ENCODE assay signal across 20 cellular contexts in genomic region chr16:53695070-53695469, GRCh38. TPM values are rescaled to one million over a fixed set of nuclear protein-coding genes. Genes with fewer than 3 reads are reported as not detected.
DNase-seq lines count a peak whose midpoint lies in the region; ATAC-seq, FAIRE-seq and TF ChIP-seq lines count a peak whose summit lies in the region.
"Had no signal": no experiment of that assay in that cellular context is flagged by ENCODE, and none has a peak within 500 bp of the region (broad histone marks: within the 10 kb centered on the region; RNA-seq: fewer than 3 reads in every experiment).

No MANE protein-coding gene starts in this region.

- FAIRE-seq in bronchial epithelial cell (lab: Jason Lieb, UNC), result no peak
- FAIRE-seq: GM12878 had no signal

- no peak overlapping the region for H4K91ac ChIP-seq in mesenchymal stem cell (ENCODE audit: low read length)

- H3K27me3 ChIP-seq in bronchial epithelial cell (ENCODE audit: control insufficient read depth, insufficient read depth, low read length) (no peaks in the 10 kb centered on the region), mesenchymal stem cell (ENCODE audit: control insufficient read depth in 1 of 2, insufficient read depth in 1 of 2, low read length in 2 of 2) (no peaks in the 10 kb centered on the region), right cardiac atrium (ENCODE audit: control insufficient read depth, insufficient read depth) (no peaks in the 10 kb centered on the region)
- H3K27me3 ChIP-seq: ovary, stomach, vagina had no signal

- no peak overlapping the region for H4K8ac ChIP-seq in mesenchymal stem cell (ENCODE audit: low read length)

- ATAC-seq in right cardiac atrium, result no peak
- ATAC-seq in HG03039 (IDR thresholded peaks at IDR 0.05; ENCODE audit: unreplicated experiment), result no peak
- no peak for ATAC-seq in GM18505 (IDR thresholded peaks at IDR 0.05; ENCODE audit: unreplicated experiment)
- ATAC-seq: activated CD8-positive, alpha-beta T cell treated with anti-CD3 and anti-CD28 coated beads, Interleukin-2, amount 10 ng/mL, durations not matched to agents 7 days and 5 days; GM12878 had no signal

- H2BK12ac ChIP-seq in mesenchymal stem cell (ENCODE audit: low read length in 2 of 2), result no peak overlapping the region

- H3K18ac ChIP-seq in mesenchymal stem cell (ENCODE audit: low read depth in 1 of 2, low read length in 2 of 2), result no peak overlapping the region

- intact Hi-C loops in right cardiac atrium (cut with DNase I), result no loop called here

- H2AK5ac ChIP-seq in mesenchymal stem cell (ENCODE audit: low read length, severe bottlenecking), result no peak overlapping the region

- WGBS in mesenchymal stem cell, result 100% methylated on average over 1 of the region's 1 CpG
- WGBS in right cardiac atrium, result 92% methylated on average over 1 of the region's 1 CpG

- no peak overlapping the region for H3K14ac ChIP-seq in mesenchymal stem cell (ENCODE audit: low read length in 2 of 2)

- H2AFZ ChIP-seq in mesenchymal stem cell (ENCODE audit: low read depth, low read length), result no peak overlapping the region

- peak overlapping the region; percentile 61 for H3K9ac ChIP-seq in mesenchymal stem cell (ENCODE audit: low read length)

- H2BK120ac ChIP-seq in mesenchymal stem cell (ENCODE audit: low read depth, low read length), result no peak overlapping the region

- no peak overlapping the region for H3K23ac ChIP-seq in mesenchymal stem cell (ENCODE audit: low read length in 2 of 2)

- H3K9me3 ChIP-seq in mesenchymal stem cell (ENCODE audit: control insufficient read depth, low read length) (no peaks in the 10 kb centered on the region), right cardiac atrium (ENCODE audit: control insufficient read depth, low read length) (no peaks in the 10 kb centered on the region)
- H3K9me3 ChIP-seq: ovary, stomach, vagina had no signal

- H3K4me2 ChIP-seq in mesenchymal stem cell (ENCODE audit: low read length, poor library complexity, severe bottlenecking), result no peak overlapping the region

- no peaks in the 10 kb centered on the region for H3K4me1 ChIP-seq in mesenchymal stem cell (ENCODE audit: control insufficient read depth, insufficient read depth, low read depth, low read length)
- H3K4me1 ChIP-seq in right cardiac atrium (ENCODE audit: control insufficient read depth, insufficient read depth, low read length), result no peaks in the 10 kb centered on the region
- H3K4me1 ChIP-seq: stomach, vagina had no signal

- peaks cover 1% of the 10 kb centered on the region for H3K36me3 ChIP-seq in bronchial epithelial cell (ENCODE audit: control insufficient read depth, insufficient read depth, low read length)
- H3K36me3 ChIP-seq in mesenchymal stem cell (ENCODE audit: control insufficient read depth in 1 of 2, insufficient read depth in 2 of 2, low read depth in 1 of 2, low read length in 2 of 2), result peaks cover 0 to 26% of the 10 kb centered on the region in 2 experiments
- H3K36me3 ChIP-seq: ovary had no signal

- no peaks in the 10 kb centered on the region for H3K79me1 ChIP-seq in mesenchymal stem cell (replicated peaks; ENCODE audit: low read length, poor library complexity, severe bottlenecking)

- TF ChIP-seq CTCF in bronchial epithelial cell (IDR thresholded peaks at IDR 0.05; ENCODE audit: insufficient read depth, low read length, severe bottlenecking), result no peak

- H3K27ac ChIP-seq in mesenchymal stem cell (ENCODE audit: low read length, poor library complexity, severe bottlenecking) (no peak overlapping the region), right cardiac atrium (ENCODE audit: low read length) (no peak overlapping the region)
- H3K27ac ChIP-seq: C4-2B, ovary, stomach, vagina had no signal

- no peak overlapping the region for H3K4ac ChIP-seq in mesenchymal stem cell (ENCODE audit: low read depth in 1 of 2, low read length in 2 of 2)

- peak; percentile 71 for DNase-seq in AG20443 (ENCODE audit: low spot score)
- DNase-seq in HT1080 (ENCODE audit: low read depth), result peak; percentile 77
- DNase-seq in bronchial epithelial cell (ENCODE audit: low read depth), result peak; percentile 48
- peak; percentile 36 for DNase-seq in mesenchymal stem cell
- DNase-seq in right cardiac atrium, result no peak
- no peak for DNase-seq in globus pallidus (ENCODE audit: low spot score)
- DNase-seq: activated CD8-positive, alpha-beta T cell treated with anti-CD3 and anti-CD28 coated beads, Interleukin-2, amount 10 ng/mL, durations not matched to agents 7 days and 5 days; DND-41; effector CD8-positive, alpha-beta T cell; islet precursor cell; NCI-H1694 treated with DMSO at 0.1 percent for 48 hours; NCI-H524 treated with DMSO at 0.1 percent for 48 hours; OCI-M1; ovary; stomach had no signal

- no peak for TF ChIP-seq POLR2A in GM18505 (IDR thresholded peaks at IDR 0.05; ENCODE audit: borderline replicate concordance, extremely low read depth, insufficient read depth, insufficient read length)

- H3K4me3 ChIP-seq in bronchial epithelial cell (ENCODE audit: low read depth, low read length) (no peak overlapping the region), mesenchymal stem cell (ENCODE audit: insufficient read depth in 1 of 2, low read depth in 1 of 2, low read length in 2 of 2) (no peak overlapping the region), right cardiac atrium (ENCODE audit: low read length) (no peak overlapping the region)
- H3K4me3 ChIP-seq: GM12878, ovary, stomach, vagina had no signal

- no peak overlapping the region for H2BK5ac ChIP-seq in mesenchymal stem cell (ENCODE audit: low read depth, low read length, poor library complexity, severe bottlenecking)

- no peak overlapping the region for H2BK15ac ChIP-seq in mesenchymal stem cell (ENCODE audit: low read depth, poor library complexity, severe bottlenecking)

RNA-seq across cellular contexts. Expression of gene RPGRIP1L, which starts 8.6 kb away (rescaled TPM):
- total RNA-seq in HT1080 (2014; rRNA removed; shearing (Covaris generic)), result 5.6 and 6.1 TPM in 2 replicates
- 7.9 and 8.5 TPM in 2 replicates for polyA plus RNA-seq in HT1080 (2015; cell fraction: cytosol; rRNA removed)
- 15.7 and 17.0 TPM in 2 replicates for polyA plus RNA-seq in HT1080 (2015; cell fraction: nucleus; rRNA removed)
- total RNA-seq in bronchial epithelial cell, result 2.9 and 3.8 TPM in 2 replicates
- polyA plus RNA-seq in mesenchymal stem cell (2013, experiment 1 of 2), result 10.6 TPM
- polyA plus RNA-seq in mesenchymal stem cell (2013, experiment 2 of 2), result 9.8 TPM
- 1 to 10 TPM; 1.9 to 3.5 (median 3.3) TPM for total RNA-seq in right cardiac atrium
- polyA plus RNA-seq in right cardiac atrium, result 1.3 TPM

RNA-seq across cellular contexts. Expression of gene FTO, which starts 8.9 kb away (rescaled TPM):
- total RNA-seq in HT1080 (2014; rRNA removed; shearing (Covaris generic)), result 34.8 and 46.7 TPM in 2 replicates
- 49.1 and 59.8 TPM in 2 replicates for polyA plus RNA-seq in HT1080 (2015; cell fraction: cytosol; rRNA removed)
- 57.6 and 61.6 TPM in 2 replicates for polyA plus RNA-seq in HT1080 (2015; cell fraction: nucleus; rRNA removed)
- total RNA-seq in bronchial epithelial cell (41.6 and 44.7 TPM in 2 replicates), right cardiac atrium (10 to 100 TPM; 75.2 to 86.3 (median 78.9) TPM)
- 45.4 TPM for polyA plus RNA-seq in mesenchymal stem cell (2013, experiment 1 of 2)
- polyA plus RNA-seq in mesenchymal stem cell (2013, experiment 2 of 2), result 43.8 TPM
- polyA plus RNA-seq in right cardiac atrium, result 21.9 TPM

Comparison
In these comparisons a context has a peak if more than half of its experiments do, and no peak if none do; other contexts are left out.
1. DNase-seq: peak in AG20443 (single experiment), HT1080 (single experiment), bronchial epithelial cell (single experiment) and mesenchymal stem cell (single experiment); none in right cardiac atrium (0 of 3) and globus pallidus (single experiment).